ENCODE assay signal across 21 cellular contexts in genomic region chr17:70136131-70136530, GRCh38. TPM values are rescaled to one million over a fixed set of nuclear protein-coding genes. Genes with fewer than 3 reads are reported as not detected.
DNase-seq lines count a peak whose midpoint lies in the region; ATAC-seq and TF ChIP-seq lines count a peak whose summit lies in the region.
"Had no signal": no experiment of that assay in that cellular context is flagged by ENCODE, and none has a peak within 500 bp of the region (broad histone marks: within the 10 kb centered on the region; RNA-seq: fewer than 3 reads in every experiment).

No MANE protein-coding gene starts in this region.

- H3K9me3 Mint-ChIP-seq in CD4-positive, alpha-beta memory T cell: no peaks in the 10 kb centered on the region

- H3K27ac ChIP-seq in parathyroid adenoma: peak overlapping the region; percentile 96
- H3K27ac ChIP-seq in CD4-positive, alpha-beta memory T cell (ENCODE audit: low read depth, low read length): no peak overlapping the region
- H3K27ac ChIP-seq: C4-2B, SK-N-MC had no signal

- H3K4me1 Mint-ChIP-seq in CD4-positive, alpha-beta memory T cell: peaks cover 9 to 12% (median 10%) of the 10 kb centered on the region in 4 donors

- POLR2A ChIA-PET in CD4-positive, alpha-beta memory T cell (lab: Charles Lee; ENCODE audit: partially characterized antibody): interaction anchor here (0.6 kb wide), 1 partner anchor 36 kb away, joined by 3 read pairs; no protein-coding TSS in a partner anchor

- no peak overlapping the region for H3K4me2 ChIP-seq in parathyroid adenoma (ENCODE audit: low read length)

- peaks cover 0 to 3% of the 10 kb centered on the region in 2 donors for H3K27me3 Mint-ChIP-seq in CD4-positive, alpha-beta memory T cell

- DNase-seq in NCI-H82 (lab: John Stamatoyannopoulos, UW): peak; percentile 11
- no peak for DNase-seq in NCI-H82 treated with DMSO at 0.1 percent for 48 hours (lab: John Stamatoyannopoulos, UW; ENCODE audit: unreplicated experiment)
- no peak for DNase-seq in GOT3 (lab: John Stamatoyannopoulos, UW)
- no peak for DNase-seq in CD4-positive, alpha-beta memory T cell
- DNase-seq in NCI-H2029 (lab: John Stamatoyannopoulos, UW): no peak
- DNase-seq: 8988T, COR-L47, KBM-7, NCI-H1048, NCI-H146, NCI-H345, NCI-H526 treated with DMSO at 0.1 percent for 48 hours had no signal

- ATAC-seq in esophagus mucosa: peak; percentile 79
- no peak for ATAC-seq in GM18517 (IDR thresholded peaks at IDR 0.05; ENCODE audit: unreplicated experiment)
- ATAC-seq: GM12878, Panc1, Right ventricle myocardium inferior had no signal

- peaks cover 17% of the 10 kb centered on the region for H3K79me2 ChIP-seq in parathyroid adenoma

- no peak overlapping the region for H2AFZ ChIP-seq in parathyroid adenoma

- H3K36me3 Mint-ChIP-seq in CD4-positive, alpha-beta memory T cell: no peaks in the 10 kb centered on the region

- peaks cover 44% of the 10 kb centered on the region for H3K4me1 ChIP-seq in parathyroid adenoma
- no peaks in the 10 kb centered on the region for H3K4me1 ChIP-seq in CD4-positive, alpha-beta memory T cell (ENCODE audit: insufficient read depth, low read length)

- CTCF ChIA-PET in CD4-positive, alpha-beta memory T cell (lab: Charles Lee; ENCODE audit: partially characterized antibody): no interaction called here

- H3K9me3 ChIP-seq in parathyroid adenoma (ENCODE audit: control insufficient read depth, low read length): no peaks in the 10 kb centered on the region
- no peaks in the 10 kb centered on the region for H3K9me3 ChIP-seq in CD4-positive, alpha-beta memory T cell (ENCODE audit: control insufficient read depth in 1 of 2, low read length in 2 of 2)

- no peaks in the 10 kb centered on the region for H3K27me3 ChIP-seq in parathyroid adenoma (ENCODE audit: control insufficient read depth, insufficient read depth, low read length)
- no peaks in the 10 kb centered on the region for H3K27me3 ChIP-seq in CD4-positive, alpha-beta memory T cell (ENCODE audit: insufficient read depth, low read length)

- intact Hi-C loops in CD4-positive, alpha-beta memory T cell (cut with micrococcal nuclease): no loop called here

- H3K36me3 ChIP-seq in parathyroid adenoma (ENCODE audit: control insufficient read depth, insufficient read depth, low read length): no peaks in the 10 kb centered on the region
- no peaks in the 10 kb centered on the region for H3K36me3 ChIP-seq in CD4-positive, alpha-beta memory T cell (ENCODE audit: insufficient read depth, low read length)

- H3K4me3 Mint-ChIP-seq in CD4-positive, alpha-beta memory T cell: no peak overlapping the region

- no peak overlapping the region for H3K9ac ChIP-seq in parathyroid adenoma

- TF ChIP-seq CTCF in parathyroid adenoma (IDR thresholded peaks at IDR 0.05): no peak

- no peak overlapping the region for H3K27ac Mint-ChIP-seq in CD4-positive, alpha-beta memory T cell

- H3K4me3 ChIP-seq in parathyroid adenoma (ENCODE audit: low read depth, low read length): no peak overlapping the region
- H3K4me3 ChIP-seq in CD4-positive, alpha-beta memory T cell (ENCODE audit: low read length in 2 of 2): no peak overlapping the region
- H3K4me3 ChIP-seq: GM12878, GM23248, SK-N-MC had no signal

RNA-seq across cellular contexts. Expression of gene KCNJ2, which starts 33.2 kb away (rescaled TPM):
- total RNA-seq in esophagus mucosa: 7.5 TPM
- not detected for total RNA-seq in CD4-positive, alpha-beta memory T cell
- polyA plus RNA-seq in CD4-positive, alpha-beta memory T cell: not detected
